20 cellular contexts compared by ENCODE assay signal in the genomic region with DNA sequence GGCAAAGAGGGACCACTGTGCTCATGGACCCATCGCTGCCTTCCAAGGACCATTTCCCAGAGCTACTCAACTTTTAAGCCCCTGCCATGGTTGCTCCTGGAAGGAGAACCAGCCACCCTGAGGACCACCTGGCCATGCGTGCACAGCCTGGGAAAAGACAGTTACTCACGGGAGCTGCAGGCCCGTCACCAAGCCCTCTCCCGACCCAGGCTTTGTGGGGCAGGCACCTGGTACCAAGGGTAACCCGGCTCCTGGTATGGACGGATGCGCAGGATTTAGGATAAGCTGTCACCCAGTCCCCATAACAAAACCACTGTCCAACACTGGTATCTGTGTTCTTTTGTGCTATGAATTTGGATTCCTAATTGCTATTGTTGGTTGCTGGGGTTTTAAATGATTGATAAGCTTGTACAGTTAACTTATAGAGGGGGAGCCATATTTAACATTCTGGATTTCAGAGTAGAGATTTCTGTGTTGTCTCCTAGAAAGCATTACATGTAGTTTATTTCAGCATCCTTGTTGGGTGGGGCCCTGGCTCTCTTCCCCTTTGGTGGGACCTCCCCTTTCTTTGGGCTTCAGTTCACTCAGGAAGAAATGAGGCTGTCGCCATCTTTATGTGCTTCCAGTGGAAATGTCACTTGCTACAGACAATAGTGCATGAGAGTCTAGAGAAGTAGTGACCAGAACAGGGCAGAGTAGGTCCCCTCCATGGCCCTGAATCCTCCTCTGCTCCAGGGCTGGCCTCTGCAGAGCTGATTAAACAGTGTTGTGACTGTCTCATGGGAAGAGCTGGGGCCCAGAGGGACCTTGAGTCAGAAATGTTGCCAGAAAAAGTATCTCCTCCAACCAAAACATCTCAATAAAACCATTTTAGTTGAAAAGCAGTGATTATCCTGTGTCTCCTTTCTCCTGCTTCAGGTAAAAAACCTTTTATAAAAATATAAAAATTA. TPM values are rescaled to one million over a fixed set of nuclear protein-coding genes. Genes with fewer than 3 reads are reported as not detected.
DNase-seq lines count a peak whose midpoint lies in the region; ATAC-seq and TF ChIP-seq lines count a peak whose summit lies in the region.
"Had no signal": no experiment of that assay in that cellular context is flagged by ENCODE, and none has a peak within 500 bp of the region (broad histone marks: within the 10 kb centered on the region; RNA-seq: fewer than 3 reads in every experiment).

No MANE protein-coding gene starts in this region.

- H3K27ac ChIP-seq in right cardiac atrium (ENCODE audit: low read length): no peak overlapping the region
- peak overlapping the region; percentile 62 for H3K27ac ChIP-seq in Karpas-422 (ENCODE audit: low read length)
- H3K27ac ChIP-seq: coronary artery, parathyroid adenoma, uterus had no signal

- H3K4me3 Mint-ChIP-seq in endothelial cell (ENCODE audit: unreplicated experiment): no peak overlapping the region
- peak overlapping the region in 1 of 2 donors; percentile 53 for H3K4me3 Mint-ChIP-seq in stimulated activated naive B cell treated with anti-CD40 and anti-IgM and Interleukin-4, amounts not matched to agents 10 μg/mL and 1 μg/mL and 100 μg/mL, for 72 hours
- no peak overlapping the region for H3K4me3 Mint-ChIP-seq in effector memory CD8-positive, alpha-beta T cell
- H3K4me3 Mint-ChIP-seq: activated naive CD4-positive, alpha-beta T cell treated with anti-CD3 and anti-CD28 coated beads, Interleukin-2, amount 10 ng/mL, durations not matched to agents 7 days and 5 days; GM23338 had no signal

- no peaks in the 10 kb centered on the region for H3K9me2 ChIP-seq in Karpas-422 (replicated peaks; ENCODE audit: insufficient read depth, low read length)

- H3K9me3 Mint-ChIP-seq in endothelial cell (ENCODE audit: unreplicated experiment): no peaks in the 10 kb centered on the region
- H3K9me3 Mint-ChIP-seq in stimulated activated naive B cell treated with anti-CD40 and anti-IgM and Interleukin-4, amounts not matched to agents 10 μg/mL and 1 μg/mL and 100 μg/mL, for 72 hours: no peaks in the 10 kb centered on the region
- H3K9me3 Mint-ChIP-seq in effector memory CD8-positive, alpha-beta T cell: no peaks in the 10 kb centered on the region
- H3K9me3 Mint-ChIP-seq: activated naive CD4-positive, alpha-beta T cell treated with anti-CD3 and anti-CD28 coated beads, Interleukin-2, amount 10 ng/mL, durations not matched to agents 7 days and 5 days; GM23338 had no signal

- H3K27me3 ChIP-seq in right cardiac atrium (ENCODE audit: control insufficient read depth, insufficient read depth): no peaks in the 10 kb centered on the region
- H3K27me3 ChIP-seq in Karpas-422 (ENCODE audit: low read length): no peaks in the 10 kb centered on the region
- H3K27me3 ChIP-seq: uterus had no signal

- no peak overlapping the region for H3K9ac ChIP-seq in Karpas-422 (ENCODE audit: low read length)
- H3K9ac ChIP-seq: parathyroid adenoma had no signal

- peaks cover 16% of the 10 kb centered on the region for H3K36me3 Mint-ChIP-seq in endothelial cell (ENCODE audit: low read depth, unreplicated experiment)
- peaks cover 50 to 68% of the 10 kb centered on the region in 2 donors for H3K36me3 Mint-ChIP-seq in stimulated activated naive B cell treated with anti-CD40 and anti-IgM and Interleukin-4, amounts not matched to agents 10 μg/mL and 1 μg/mL and 100 μg/mL, for 72 hours
- peaks cover 18% of the 10 kb centered on the region for H3K36me3 Mint-ChIP-seq in effector memory CD8-positive, alpha-beta T cell (ENCODE audit: insufficient read depth)

- peak overlapping the region; percentile 12 for H3K4me2 ChIP-seq in Karpas-422 (ENCODE audit: low read depth, low read length, poor library complexity, severe bottlenecking)
- H3K4me2 ChIP-seq: GM23338 had no signal

- no peaks in the 10 kb centered on the region for H3K9me3 ChIP-seq in right cardiac atrium (ENCODE audit: control insufficient read depth, low read length)
- H3K9me3 ChIP-seq in Karpas-422 (ENCODE audit: low read length): no peaks in the 10 kb centered on the region
- H3K9me3 ChIP-seq: uterus had no signal

- peak overlapping the region; percentile 0 for H3K27ac Mint-ChIP-seq in endothelial cell (ENCODE audit: unreplicated experiment)
- H3K27ac Mint-ChIP-seq in stimulated activated naive B cell treated with anti-CD40 and anti-IgM and Interleukin-4, amounts not matched to agents 10 μg/mL and 1 μg/mL and 100 μg/mL, for 72 hours: peak overlapping the region; percentile 88
- H3K27ac Mint-ChIP-seq in effector memory CD8-positive, alpha-beta T cell: peak overlapping the region in 1 of 2 donors; percentile 83
- H3K27ac Mint-ChIP-seq: activated naive CD4-positive, alpha-beta T cell treated with anti-CD3 and anti-CD28 coated beads, Interleukin-2, amount 10 ng/mL, durations not matched to agents 7 days and 5 days; GM23338 had no signal

- WGBS in right cardiac atrium: 93% methylated on average over 9 of the region's 9 CpGs

- TF ChIP-seq CTCF in endothelial cell (IDR thresholded peaks at IDR 0.05; ENCODE audit: unreplicated experiment): no peak

- no peak for ATAC-seq in Right ventricle myocardium inferior
- no peak for ATAC-seq in right cardiac atrium
- ATAC-seq in stimulated activated naive B cell treated with anti-CD40 and anti-IgM and Interleukin-4, amounts not matched to agents 10 μg/mL and 1 μg/mL and 100 μg/mL, for 72 hours (replicated peaks): peak in 1 of 2 donors; percentile 9
- no peak for ATAC-seq in GM18909 (IDR thresholded peaks at IDR 0.05; ENCODE audit: poor library complexity, unreplicated experiment)
- ATAC-seq in effector memory CD8-positive, alpha-beta T cell (replicated peaks): no peak
- ATAC-seq: esophagus mucosa, GM23338 had no signal

- intact Hi-C loops in Right ventricle myocardium inferior (cut with DNase I) (no loop called here), right cardiac atrium (cut with DNase I) (no loop called here)

- peaks cover 31% of the 10 kb centered on the region for H3K36me3 ChIP-seq in Karpas-422 (ENCODE audit: insufficient read depth, low read length)
- H3K36me3 ChIP-seq: uterus had no signal

- H3K79me2 ChIP-seq in Karpas-422 (ENCODE audit: low read length): no peaks in the 10 kb centered on the region
- H3K79me2 ChIP-seq: parathyroid adenoma had no signal

- no peaks in the 10 kb centered on the region for H3K27me3 Mint-ChIP-seq in endothelial cell (ENCODE audit: unreplicated experiment)
- no peaks in the 10 kb centered on the region for H3K27me3 Mint-ChIP-seq in stimulated activated naive B cell treated with anti-CD40 and anti-IgM and Interleukin-4, amounts not matched to agents 10 μg/mL and 1 μg/mL and 100 μg/mL, for 72 hours
- H3K27me3 Mint-ChIP-seq in effector memory CD8-positive, alpha-beta T cell: no peaks in the 10 kb centered on the region
- H3K27me3 Mint-ChIP-seq: activated naive CD4-positive, alpha-beta T cell treated with anti-CD3 and anti-CD28 coated beads, Interleukin-2, amount 10 ng/mL, durations not matched to agents 7 days and 5 days had no signal

- no peak overlapping the region for H2AFZ ChIP-seq in Karpas-422 (ENCODE audit: low read length)
- H2AFZ ChIP-seq: GM23338, parathyroid adenoma had no signal

- no peak overlapping the region for H3K4me3 ChIP-seq in right cardiac atrium (ENCODE audit: low read length)
- no peak overlapping the region for H3K4me3 ChIP-seq in Karpas-422 (ENCODE audit: low read length)
- H3K4me3 ChIP-seq: coronary artery, GM23338, uterus had no signal

- no peaks in the 10 kb centered on the region for H4K20me1 ChIP-seq in Karpas-422 (ENCODE audit: insufficient read depth, low read depth, low read length)

- peaks cover 8% of the 10 kb centered on the region for H3K4me1 Mint-ChIP-seq in endothelial cell (ENCODE audit: unreplicated experiment)
- peaks cover 36 to 67% of the 10 kb centered on the region in 2 donors for H3K4me1 Mint-ChIP-seq in stimulated activated naive B cell treated with anti-CD40 and anti-IgM and Interleukin-4, amounts not matched to agents 10 μg/mL and 1 μg/mL and 100 μg/mL, for 72 hours
- peaks cover 5 to 6% of the 10 kb centered on the region in 2 donors for H3K4me1 Mint-ChIP-seq in effector memory CD8-positive, alpha-beta T cell (ENCODE audit: low read depth in 2 of 2)
- H3K4me1 Mint-ChIP-seq: GM23338 had no signal

- DNase-seq in Right ventricle myocardium inferior (ENCODE audit: missing footprints) (peak; percentile 25), right cardiac atrium (no peak), Karpas-422 (no peak), endothelial cell (ENCODE audit: low spot score) (no peak), DMS79 treated with DMSO at 0.1 percent for 48 hours (lab: John Stamatoyannopoulos, UW) (no peak)
- DNase-seq in stimulated activated naive B cell treated with anti-CD40 and anti-IgM and Interleukin-4, amounts not matched to agents 10 μg/mL and 1 μg/mL and 100 μg/mL, for 72 hours: no peak
- DNase-seq in effector memory CD8-positive, alpha-beta T cell: no peak
- DNase-seq: activated naive CD4-positive, alpha-beta T cell treated with anti-CD3 and anti-CD28 coated beads, Interleukin-2, amount 10 ng/mL, durations not matched to agents 7 days and 5 days; activated T-cell treated with anti-CD3 and anti-CD28 coated beads for 4 hours; glutamatergic neuron; islet precursor cell; NCI-H2029; NCI-H524 treated with DMSO at 0.1 percent for 48 hours; stimulated activated naive CD4-positive, alpha-beta T cell treated with Interleukin-2 at 50 U/mL for 16 hours; uterus had no signal

- H3K4me1 ChIP-seq in right cardiac atrium (ENCODE audit: control insufficient read depth, insufficient read depth, low read length): no peaks in the 10 kb centered on the region
- H3K4me1 ChIP-seq in Karpas-422 (ENCODE audit: low read length): peaks cover 36% of the 10 kb centered on the region
- H3K4me1 ChIP-seq: parathyroid adenoma, uterus had no signal

RNA-seq across cellular contexts. Expression of gene LAT2, which starts 19.4 kb away (rescaled TPM):
- total RNA-seq in Right ventricle myocardium inferior (3.4 TPM), right cardiac atrium (1 to 10 TPM; 2.4 to 5.1 (median 3.8) TPM), endothelial cell (ENCODE audit: unreplicated experiment) (0.64 TPM)
- polyA plus RNA-seq in right cardiac atrium: 2.1 TPM
- 2.3 and 10.5 TPM in 2 replicates for total RNA-seq in Karpas-422 (2014; rRNA removed; shearing (Covaris generic); ENCODE audit: low replicate concordance)
- total RNA-seq: GM23338 had no signal

RNA-seq across cellular contexts. Expression of gene RFC2, which starts 25.0 kb away (rescaled TPM):
- 12.4 TPM for total RNA-seq in Right ventricle myocardium inferior
- total RNA-seq in right cardiac atrium: 10 to 100 TPM in 1 of 4 donors, 1 to 10 TPM in 3; 8.9 to 11.5 (median 9.1) TPM
- polyA plus RNA-seq in right cardiac atrium: 9.4 TPM
- total RNA-seq in Karpas-422 (2014; rRNA removed; shearing (Covaris generic); ENCODE audit: low replicate concordance): 18.9 and 27.3 TPM in 2 replicates
- total RNA-seq in endothelial cell (ENCODE audit: unreplicated experiment): 38.8 TPM

RNA-seq across cellular contexts. Expression of gene EIF4H, which starts 55.1 kb away (rescaled TPM):
- 172 TPM for total RNA-seq in Right ventricle myocardium inferior
- total RNA-seq in right cardiac atrium: 100 to 1,000 TPM; 186 to 223 (median 202) TPM
- polyA plus RNA-seq in right cardiac atrium: 139 TPM
- 200 and 286 TPM in 2 replicates for total RNA-seq in Karpas-422 (2014; rRNA removed; shearing (Covaris generic); ENCODE audit: low replicate concordance)
- total RNA-seq in endothelial cell (ENCODE audit: unreplicated experiment): 274 TPM

RNA-seq across cellular contexts. Expression of gene CLIP2, which starts 60.0 kb away (rescaled TPM):
- total RNA-seq in Right ventricle myocardium inferior (7.5 TPM), right cardiac atrium (1 to 10 TPM; 7.2 to 9.4 (median 8.9) TPM), endothelial cell (ENCODE audit: unreplicated experiment) (110 TPM)
- polyA plus RNA-seq in right cardiac atrium: 6.3 TPM
- total RNA-seq in Karpas-422 (2014; rRNA removed; shearing (Covaris generic); ENCODE audit: low replicate concordance): 0.76 TPM in 1 of 2 replicates, not detected in the other
